ENCODE assay signal across 8 cellular contexts in genomic region chr18:24878289-24878688, GRCh38.
DNase-seq lines count a peak whose midpoint lies in the region; ATAC-seq and TF ChIP-seq lines count a peak whose summit lies in the region.

No MANE protein-coding gene starts in this region.

- TF ChIP-seq CTCF in foreskin fibroblast (IDR thresholded peaks at IDR 0.05; ENCODE audit: low read depth, low read length), result peak; percentile 60

- H3K4me3 ChIP-seq in foreskin fibroblast (ENCODE audit: low read depth in 1 of 2, low read length in 2 of 2), result no peak overlapping the region

- DNase-seq in NOMO-1 treated with DMSO at 0.1 percent for 48 hours (lab: John Stamatoyannopoulos, UW; ENCODE audit: unreplicated experiment) (peak; percentile 43), NOMO-1 treated with dmso at 0.1 percent for 144 hours (lab: John Stamatoyannopoulos, UW; ENCODE audit: unreplicated experiment) (no peak), RPMI7951 (ENCODE audit: low read depth) (peak; percentile 45), foreskin fibroblast (peak; percentile 45 to 84), renal cortical epithelial cell (ENCODE audit: low read depth) (peak; percentile 18), UCSD-AML1 (lab: John Stamatoyannopoulos, UW; ENCODE audit: unreplicated experiment) (no peak)

- ATAC-seq in GM18511 (IDR thresholded peaks at IDR 0.05; ENCODE audit: unreplicated experiment) (no peak), GM18858 (IDR thresholded peaks at IDR 0.05; ENCODE audit: unreplicated experiment) (no peak)

Comparison
In these comparisons a context has a peak if more than half of its experiments do, and no peak if none do; other contexts are left out.
1. DNase-seq: peak in NOMO-1 treated with DMSO at 0.1 percent for 48 hours (single experiment), RPMI7951 (single experiment), foreskin fibroblast (2 of 2) and renal cortical epithelial cell (single experiment); none in NOMO-1 treated with dmso at 0.1 percent for 144 hours (single experiment) and UCSD-AML1 (single experiment).